Comparison of ENCODE assay signal across 12 cellular contexts in genomic region chr7:133571066-133571465, GRCh38.
"Had no signal": no experiment of that assay in that cellular context is flagged by ENCODE, and none has a peak within 500 bp of the region (broad histone marks: within the 10 kb centered on the region; RNA-seq: fewer than 3 reads in every experiment).

No MANE protein-coding gene starts in this region.

- H2AFZ ChIP-seq: neural progenitor cell had no signal

- H3K4me2 ChIP-seq: neural progenitor cell had no signal

- H3K27me3 ChIP-seq: neural progenitor cell, ovary, testis, upper lobe of right lung had no signal

- H3K9ac ChIP-seq: neural progenitor cell had no signal

- H3K4me3 ChIP-seq: neural progenitor cell, ovary, testis, upper lobe of right lung had no signal

- H3K4me1 ChIP-seq: neural progenitor cell, testis, upper lobe of right lung had no signal

- H3K36me3 ChIP-seq: neural progenitor cell, ovary, upper lobe of right lung had no signal

- H3K9me3 ChIP-seq: ovary, testis, upper lobe of right lung had no signal

- H3K27ac ChIP-seq: neural progenitor cell, ovary, testis, upper lobe of right lung had no signal

- DNase-seq: activated B cell treated with CpG ODN at 0.5 μM for 24 hours; activated CD4-positive, alpha-beta T cell treated with anti-CD3 and anti-CD28 coated beads, Interleukin-2, amount 50 U/mL, for 1 hour; dermis blood vessel endothelial cell; hippocampal formation; ovary; stimulated activated CD4-positive, alpha-beta T cell treated with anti-CD3 and anti-CD28 coated beads, Interleukin-15, amount 100 ng/mL, for 24 hours; stimulated activated CD4-positive, alpha-beta T cell treated with anti-CD3 and anti-CD28 coated beads, Interleukin-4, amount 100 ng/mL, for 24 hours; stimulated activated naive CD8-positive, alpha-beta T cell treated with anti-CD3 and anti-CD28 coated beads, Interleukin-15, amount 100 ng/mL, for 72 hours; T-helper 17 cell; testis; upper lobe of right lung had no signal
